In the genomic region with DNA sequence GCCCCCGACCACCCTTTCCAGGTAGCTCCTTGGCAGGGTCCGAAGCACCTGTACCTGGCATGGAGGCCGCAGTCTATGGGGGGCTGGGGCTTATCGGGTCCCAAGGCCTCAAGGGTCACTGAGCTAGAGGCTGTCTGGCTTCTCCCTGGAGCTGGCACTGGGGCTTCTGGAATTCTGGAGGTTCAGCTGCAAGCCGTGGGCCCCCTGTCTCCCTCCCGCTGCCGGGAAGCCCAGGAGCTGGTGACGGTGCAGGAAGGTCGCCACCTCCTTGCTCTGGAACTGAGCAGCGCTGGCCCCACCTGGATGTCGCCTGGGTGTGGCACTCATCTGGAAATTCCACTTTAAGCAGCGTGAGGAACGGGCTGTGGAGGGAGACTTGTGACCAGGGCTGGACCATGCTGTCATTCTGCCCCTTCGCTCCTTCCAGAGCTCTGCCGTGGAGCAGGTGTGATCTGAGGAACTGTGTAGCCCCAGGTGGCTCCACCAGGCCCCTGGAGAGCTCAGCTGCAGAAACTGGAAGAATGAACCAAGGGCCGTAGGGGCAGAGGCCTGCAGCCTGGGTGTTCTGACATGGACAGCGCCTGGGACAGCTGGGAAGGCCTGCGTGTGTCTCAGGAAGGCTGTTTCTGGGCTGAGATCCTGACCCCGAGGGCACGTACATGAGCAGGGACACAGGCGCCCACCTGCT, we compare ENCODE assay signal across 20 cellular contexts.
"Had no signal": no experiment of that assay in that cellular context is flagged by ENCODE, and none has a peak within 500 bp of the region (broad histone marks: within the 10 kb centered on the region; RNA-seq: fewer than 3 reads in every experiment).

No MANE protein-coding gene starts in this region.

- H3K4me3 ChIP-seq: dorsolateral prefrontal cortex, esophagus muscularis mucosa, gastrocnemius medialis, heart right ventricle, mucosa of descending colon, smooth muscle cell, tibial nerve, upper lobe of right lung, vagina had no signal

- ATAC-seq: gastrocnemius medialis; left lobe of liver; mucosa of descending colon; naive thymus-derived CD8-positive, alpha-beta T cell; upper lobe of right lung had no signal

- H3K27me3 ChIP-seq: tibial nerve, upper lobe of right lung, vagina had no signal

- H3K4me1 ChIP-seq: esophagus muscularis mucosa, gastrocnemius medialis, heart right ventricle, tibial nerve, upper lobe of right lung, vagina had no signal

- H3K9me3 ChIP-seq: gastrocnemius medialis, vagina had no signal

- DNase-seq: cortex of kidney; effector memory CD4-positive, alpha-beta T cell; gastrocnemius medialis; heart right ventricle; hypothalamus; mammary epithelial cell; naive thymus-derived CD8-positive, alpha-beta T cell; right cardiac atrium; stimulated activated CD4-positive, alpha-beta T cell treated with anti-CD3 and anti-CD28 coated beads, Interleukin-2, amount 100 ng/mL, for 48 hours; stimulated activated naive CD4-positive, alpha-beta T cell treated with Interleukin-2 at 50 U/mL for 16 hours; upper lobe of right lung had no signal

- H3K36me3 ChIP-seq: esophagus muscularis mucosa, gastrocnemius medialis, heart right ventricle, tibial nerve, upper lobe of right lung, vagina had no signal

- FAIRE-seq: islet of Langerhans had no signal

- H3K27ac ChIP-seq: dorsolateral prefrontal cortex, epithelial cell of prostate, esophagus muscularis mucosa, gastrocnemius medialis, heart right ventricle, tibial nerve, upper lobe of right lung, vagina had no signal
